Comparison of ENCODE assay signal across 21 cellular contexts in genomic region chr1:17640411-17640810, GRCh38.
"Had no signal": no experiment of that assay in that cellular context is flagged by ENCODE, and none has a peak within 500 bp of the region (broad histone marks: within the 10 kb centered on the region; RNA-seq: fewer than 3 reads in every experiment).

No MANE protein-coding gene starts in this region.

- ATAC-seq: activated CD4-positive, CD25-positive, alpha-beta regulatory T cell treated with anti-CD3 and anti-CD28 coated beads, Interleukin-2, amount 50 U/mL, for 24 hours; activated CD8-positive, alpha-beta T cell treated with anti-CD3 and anti-CD28 coated beads, Interleukin-2, amount 10 ng/mL, durations not matched to agents 7 days and 5 days; gastrocnemius medialis; left ventricle myocardium superior had no signal

- H3K36me3 Mint-ChIP-seq: activated naive CD4-positive, alpha-beta T cell treated with anti-CD3 and anti-CD28 coated beads, Interleukin-2, amount 10 ng/mL, durations not matched to agents 7 days and 5 days; memory B cell had no signal

- DNase-seq: activated CD4-positive, alpha-beta T cell treated with anti-CD3 and anti-CD28 coated beads, Interleukin-2, amount 10 ng/mL, durations not matched to agents 7 days and 5 days; activated CD8-positive, alpha-beta T cell treated with anti-CD3 and anti-CD28 coated beads, Interleukin-2, amount 10 ng/mL, durations not matched to agents 7 days and 5 days; activated effector memory CD4-positive, alpha-beta T cell treated with Interleukin-2 at 50 U/mL for 16 hours; activated naive CD4-positive, alpha-beta T cell treated with anti-CD3 and anti-CD28 coated beads, Interleukin-2, amount 10 ng/mL, durations not matched to agents 7 days and 5 days; activated T-cell treated with anti-CD3 and anti-CD28 coated beads, Interleukin-2, amount 50 U/mL, for 48 hours; colonic mucosa; erythroblast; gastrocnemius medialis; head of caudate nucleus; kidney glomerular epithelial cell; left ventricle myocardium superior; occipital lobe; posterior cingulate gyrus; retina; stimulated activated CD4-positive, alpha-beta T cell treated with anti-CD3 and anti-CD28 coated beads, Interleukin-2, amount 100 ng/mL, for 24 hours; stimulated activated naive CD4-positive, alpha-beta T cell treated with Interleukin-2 at 50 U/mL for 16 hours; T1000; trophoblast cell had no signal

- H3K4me1 Mint-ChIP-seq: activated CD4-positive, alpha-beta T cell treated with anti-CD3 and anti-CD28 coated beads, Interleukin-2, amount 10 ng/mL, durations not matched to agents 7 days and 5 days; activated naive CD4-positive, alpha-beta T cell treated with anti-CD3 and anti-CD28 coated beads, Interleukin-2, amount 10 ng/mL, durations not matched to agents 7 days and 5 days; central memory CD8-positive, alpha-beta T cell had no signal

- H3K27ac ChIP-seq: colonic mucosa had no signal

- H3K4me1 ChIP-seq: colonic mucosa, gastrocnemius medialis had no signal

- H3K9me3 ChIP-seq: colonic mucosa, gastrocnemius medialis had no signal

- H3K27ac Mint-ChIP-seq: activated CD4-positive, alpha-beta T cell treated with anti-CD3 and anti-CD28 coated beads, Interleukin-2, amount 10 ng/mL, durations not matched to agents 7 days and 5 days; activated CD8-positive, alpha-beta T cell treated with anti-CD3 and anti-CD28 coated beads, Interleukin-2, amount 10 ng/mL, durations not matched to agents 7 days and 5 days; activated naive CD4-positive, alpha-beta T cell treated with anti-CD3 and anti-CD28 coated beads, Interleukin-2, amount 10 ng/mL, durations not matched to agents 7 days and 5 days; memory B cell had no signal

- H3K27me3 ChIP-seq: colonic mucosa, gastrocnemius medialis had no signal

- H3K4me3 ChIP-seq: colonic mucosa, gastrocnemius medialis had no signal

- H3K27me3 Mint-ChIP-seq: activated CD4-positive, alpha-beta T cell treated with anti-CD3 and anti-CD28 coated beads, Interleukin-2, amount 10 ng/mL, durations not matched to agents 7 days and 5 days; activated naive CD4-positive, alpha-beta T cell treated with anti-CD3 and anti-CD28 coated beads, Interleukin-2, amount 10 ng/mL, durations not matched to agents 7 days and 5 days had no signal

- H3K4me3 Mint-ChIP-seq: activated CD4-positive, alpha-beta T cell treated with anti-CD3 and anti-CD28 coated beads, Interleukin-2, amount 10 ng/mL, durations not matched to agents 7 days and 5 days; activated CD8-positive, alpha-beta T cell treated with anti-CD3 and anti-CD28 coated beads, Interleukin-2, amount 10 ng/mL, durations not matched to agents 7 days and 5 days; activated naive CD4-positive, alpha-beta T cell treated with anti-CD3 and anti-CD28 coated beads, Interleukin-2, amount 10 ng/mL, durations not matched to agents 7 days and 5 days; central memory CD8-positive, alpha-beta T cell; memory B cell had no signal

- H3K9me3 Mint-ChIP-seq: activated CD4-positive, alpha-beta T cell treated with anti-CD3 and anti-CD28 coated beads, Interleukin-2, amount 10 ng/mL, durations not matched to agents 7 days and 5 days; activated naive CD4-positive, alpha-beta T cell treated with anti-CD3 and anti-CD28 coated beads, Interleukin-2, amount 10 ng/mL, durations not matched to agents 7 days and 5 days; central memory CD8-positive, alpha-beta T cell; memory B cell had no signal
